ENCODE assay signal across 18 cellular contexts in the genomic region with DNA sequence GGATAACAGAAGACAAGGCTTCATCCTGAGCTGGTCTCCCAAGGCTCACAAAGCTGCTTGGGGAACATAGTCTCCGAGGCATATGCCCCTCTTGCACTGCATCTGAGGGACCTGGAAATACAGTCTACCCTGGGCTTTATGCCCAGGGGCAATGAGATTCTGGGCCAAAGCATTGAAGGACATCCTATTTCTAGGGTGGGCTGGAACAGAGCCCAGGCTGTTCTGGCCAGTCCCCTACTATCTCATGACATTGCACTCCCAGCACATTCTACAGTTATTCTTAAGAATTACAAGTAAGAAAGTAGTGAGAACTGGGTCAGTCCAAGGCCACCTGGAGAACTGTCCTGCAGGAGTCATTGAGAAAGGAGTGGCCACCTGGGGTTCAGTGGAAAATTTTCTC.
DNase-seq lines count a peak whose midpoint lies in the region; ATAC-seq and TF ChIP-seq lines count a peak whose summit lies in the region.
"Had no signal": no experiment of that assay in that cellular context is flagged by ENCODE, and none has a peak within 500 bp of the region (broad histone marks: within the 10 kb centered on the region; RNA-seq: fewer than 3 reads in every experiment).

No MANE protein-coding gene starts in this region.

- POLR2A ChIA-PET in CD8-positive, alpha-beta memory T cell (lab: Charles Lee): no interaction called here

- H3K27ac ChIP-seq in endodermal cell (ENCODE audit: low read depth, low read length) (no peak overlapping the region), heart right ventricle (peak overlapping the region in 9 of 10 donors; percentile 7 to 89 (median 79)), esophagus squamous epithelium (no peak overlapping the region)
- H3K27ac ChIP-seq in CD8-positive, alpha-beta memory T cell (ENCODE audit: low read depth, low read length): no peak overlapping the region
- H3K27ac ChIP-seq: KMS-11, RWPE1 had no signal

- H3K9me3 ChIP-seq in endodermal cell (ENCODE audit: control insufficient read depth, low read length) (peaks cover 15% of the 10 kb centered on the region), heart right ventricle (no peaks in the 10 kb centered on the region), esophagus squamous epithelium (no peaks in the 10 kb centered on the region)
- no peaks in the 10 kb centered on the region for H3K9me3 ChIP-seq in CD8-positive, alpha-beta memory T cell (ENCODE audit: low read length)

- no peak for TF ChIP-seq POLR2A in esophagus squamous epithelium (IDR thresholded peaks at IDR 0.05)

- peaks cover 10% of the 10 kb centered on the region for H3K9me3 Mint-ChIP-seq in endodermal cell
- H3K9me3 Mint-ChIP-seq in activated CD4-positive, alpha-beta T cell treated with anti-CD3 and anti-CD28 coated beads, Interleukin-2, amount 10 ng/mL, durations not matched to agents 24 days and 14 days: no peaks in the 10 kb centered on the region
- H3K9me3 Mint-ChIP-seq in CD8-positive, alpha-beta memory T cell: no peaks in the 10 kb centered on the region

- CTCF ChIA-PET in CD8-positive, alpha-beta memory T cell (lab: Charles Lee): no interaction called here

- H3K4me3 ChIP-seq in endodermal cell (ENCODE audit: low read length) (no peak overlapping the region), heart right ventricle (peak overlapping the region in 7 of 10 donors; percentile 17 to 51 (median 41)), esophagus squamous epithelium (no peak overlapping the region)
- no peak overlapping the region for H3K4me3 ChIP-seq in CD8-positive, alpha-beta memory T cell (ENCODE audit: low read length)

- H3K27me3 Mint-ChIP-seq in endodermal cell (ENCODE audit: insufficient read depth): no peaks in the 10 kb centered on the region
- H3K27me3 Mint-ChIP-seq in activated CD4-positive, alpha-beta T cell treated with anti-CD3 and anti-CD28 coated beads, Interleukin-2, amount 10 ng/mL, durations not matched to agents 24 days and 14 days: peaks cover 4% of the 10 kb centered on the region
- H3K27me3 Mint-ChIP-seq in CD8-positive, alpha-beta memory T cell: peaks cover 19 to 58% of the 10 kb centered on the region in 2 donors

- DNase-seq in endodermal cell (peak; percentile 20), heart right ventricle (peak; percentile 37 to 75), midbrain (lab: John Stamatoyannopoulos, UW) (peak; percentile 10), esophagus squamous epithelium (lab: John Stamatoyannopoulos, UW) (no peak)
- no peak for DNase-seq in activated CD4-positive, alpha-beta T cell treated with anti-CD3 and anti-CD28 coated beads, Interleukin-2, amount 10 ng/mL, durations not matched to agents 24 days and 14 days
- DNase-seq in activated CD4-positive, alpha-beta T cell treated with anti-CD3 and anti-CD28 coated beads, Interleukin-2, amount 50 U/mL, for 4 hours: no peak
- DNase-seq in CD8-positive, alpha-beta memory T cell: no peak
- DNase-seq: CD4-positive, alpha-beta memory T cell; DMS153; NCI-H1092 treated with DMSO at 0.1 percent for 48 hours; NCI-H1436 treated with DMSO at 0.1 percent for 48 hours; NCI-H1930; NCI-H2227 treated with DMSO at 0.1 percent for 48 hours; NCI-H524; NCI-H774; NK-92 treated with Interleukin-12 subunit alpha and Interleukin-12 subunit beta, amount 100 ng/mL, for 24 hours had no signal

- H3K4me1 Mint-ChIP-seq in endodermal cell: peaks cover 15% of the 10 kb centered on the region
- no peaks in the 10 kb centered on the region for H3K4me1 Mint-ChIP-seq in activated CD4-positive, alpha-beta T cell treated with anti-CD3 and anti-CD28 coated beads, Interleukin-2, amount 10 ng/mL, durations not matched to agents 24 days and 14 days
- H3K4me1 Mint-ChIP-seq in CD8-positive, alpha-beta memory T cell: no peaks in the 10 kb centered on the region

- no peaks in the 10 kb centered on the region for H3K27me3 ChIP-seq in endodermal cell (ENCODE audit: control insufficient read depth, insufficient read depth, low read length, poor library complexity, severe bottlenecking)
- no peaks in the 10 kb centered on the region for H3K27me3 ChIP-seq in heart right ventricle
- H3K27me3 ChIP-seq in CD8-positive, alpha-beta memory T cell (ENCODE audit: insufficient read depth, low read length, poor library complexity, severe bottlenecking): no peaks in the 10 kb centered on the region
- peaks cover 0 to 11% (median 0%) of the 10 kb centered on the region in 4 donors for H3K27me3 ChIP-seq in esophagus squamous epithelium

- intact Hi-C loops in heart right ventricle (cut with DNase I) (loop anchor here in 2 of 10 donors (5.0 kb wide), 2 partner anchors 106 to 161 kb away; a partner anchor contains a TSS), esophagus squamous epithelium (cut with DNase I) (no loop called here)
- intact Hi-C loops in activated CD4-positive, alpha-beta T cell treated with anti-CD3 and anti-CD28 coated beads, Interleukin-2, amount 10 ng/mL, durations not matched to agents 24 days and 14 days (cut with micrococcal nuclease): no loop called here

- TF ChIP-seq CTCF in endodermal cell (conservative IDR thresholded peaks at IDR 0.05) (no peak), heart right ventricle (IDR thresholded peaks at IDR 0.05) (no peak), esophagus squamous epithelium (IDR thresholded peaks at IDR 0.05) (no peak)

- 90 to 100% methylated on average over 1 of the region's 1 CpG for WGBS in endodermal cell (ENCODE audit: insufficient coverage in 1 of 2, insufficient read length in 1 of 2), 2 experiments
- WGBS in heart right ventricle, 2 donors: 27 to 41% methylated on average over 1 of the region's 1 CpG
- WGBS in esophagus squamous epithelium, 2 donors: 70 to 71% methylated on average over 1 of the region's 1 CpG

- H3K4me3 Mint-ChIP-seq in endodermal cell: no peak overlapping the region
- H3K4me3 Mint-ChIP-seq in activated CD4-positive, alpha-beta T cell treated with anti-CD3 and anti-CD28 coated beads, Interleukin-2, amount 10 ng/mL, durations not matched to agents 24 days and 14 days: no peak overlapping the region
- H3K4me3 Mint-ChIP-seq in CD8-positive, alpha-beta memory T cell: no peak overlapping the region
- H3K4me3 Mint-ChIP-seq: CD4-positive, alpha-beta memory T cell had no signal

- peak; percentile 79 to 94 (median 88) for ATAC-seq in heart right ventricle

- H3K4me1 ChIP-seq in endodermal cell (ENCODE audit: control insufficient read depth, insufficient read depth, low read length) (no peaks in the 10 kb centered on the region), heart right ventricle (peaks cover 0 to 30% (median 10%) of the 10 kb centered on the region in 9 donors), esophagus squamous epithelium (peaks cover 0 to 6% (median 0%) of the 10 kb centered on the region in 3 donors)
- no peaks in the 10 kb centered on the region for H3K4me1 ChIP-seq in CD8-positive, alpha-beta memory T cell (ENCODE audit: insufficient read depth, low read length)

- no peak overlapping the region for H3K9ac ChIP-seq in endodermal cell (ENCODE audit: extremely low read depth, low read length, poor library complexity, severe bottlenecking)
- H3K9ac ChIP-seq: KMS-11 had no signal

- no peak overlapping the region for H3K27ac Mint-ChIP-seq in endodermal cell
- H3K27ac Mint-ChIP-seq in activated CD4-positive, alpha-beta T cell treated with anti-CD3 and anti-CD28 coated beads, Interleukin-2, amount 10 ng/mL, durations not matched to agents 24 days and 14 days: no peak overlapping the region
- H3K27ac Mint-ChIP-seq in CD8-positive, alpha-beta memory T cell: no peak overlapping the region
- H3K27ac Mint-ChIP-seq: CD4-positive, alpha-beta memory T cell had no signal

- H3K36me3 ChIP-seq in endodermal cell (ENCODE audit: control insufficient read depth, insufficient read depth, low read length): no peaks in the 10 kb centered on the region
- H3K36me3 ChIP-seq in heart right ventricle: no peaks in the 10 kb centered on the region
- H3K36me3 ChIP-seq in CD8-positive, alpha-beta memory T cell (ENCODE audit: insufficient read depth, low read length): no peaks in the 10 kb centered on the region
- H3K36me3 ChIP-seq in esophagus squamous epithelium: no peaks in the 10 kb centered on the region

- H3K36me3 Mint-ChIP-seq in endodermal cell (ENCODE audit: low read depth): no peaks in the 10 kb centered on the region
- no peaks in the 10 kb centered on the region for H3K36me3 Mint-ChIP-seq in activated CD4-positive, alpha-beta T cell treated with anti-CD3 and anti-CD28 coated beads, Interleukin-2, amount 10 ng/mL, durations not matched to agents 24 days and 14 days (ENCODE audit: low read depth)
- H3K36me3 Mint-ChIP-seq in CD8-positive, alpha-beta memory T cell: peaks cover 0 to 3% (median 0%) of the 10 kb centered on the region in 3 donors
- H3K36me3 Mint-ChIP-seq: CD4-positive, alpha-beta memory T cell had no signal

Comparison
In these comparisons a context has a peak if more than half of its experiments do, and no peak if none do; other contexts are left out.
1. DNase-seq: peak in endodermal cell (single experiment), heart right ventricle (2 of 2) and midbrain (single experiment); none in activated CD4-positive, alpha-beta T cell treated with anti-CD3 and anti-CD28 coated beads, Interleukin-2, amount 10 ng/mL, durations not matched to agents 24 days and 14 days (single experiment), activated CD4-positive, alpha-beta T cell treated with anti-CD3 and anti-CD28 coated beads, Interleukin-2, amount 50 U/mL, for 4 hours (0 of 2), CD8-positive, alpha-beta memory T cell (0 of 5) and esophagus squamous epithelium (single experiment).
2. H3K27ac ChIP-seq: peak in heart right ventricle (9 of 10); none in endodermal cell (single experiment), CD8-positive, alpha-beta memory T cell (single experiment) and esophagus squamous epithelium (0 of 4).
3. H3K4me3 ChIP-seq: peak in heart right ventricle (7 of 10); none in endodermal cell (single experiment), CD8-positive, alpha-beta memory T cell (single experiment) and esophagus squamous epithelium (0 of 4).